ENCODE assay signal across 2 cellular contexts in the genomic region with DNA sequence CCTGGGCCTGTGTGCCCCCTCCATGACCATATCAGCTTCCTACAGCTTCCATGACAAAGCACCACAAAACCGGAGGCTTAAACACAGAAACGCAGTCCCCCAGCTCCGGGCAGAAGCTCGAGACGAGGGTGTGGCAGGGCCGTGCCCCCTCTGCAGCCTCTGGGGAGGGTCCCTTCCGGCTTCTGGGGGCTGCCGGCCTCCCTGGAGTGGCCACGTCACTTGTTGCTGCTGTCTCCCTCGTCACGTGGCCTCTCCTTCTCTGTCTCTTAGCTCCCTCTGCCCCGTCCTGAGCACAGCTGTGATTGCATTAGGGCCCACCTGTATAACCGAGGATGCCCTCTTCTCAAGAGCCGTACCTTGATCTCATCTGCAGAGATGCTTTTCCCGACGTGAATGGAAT.
TF ChIP-seq lines count a peak whose summit lies in the region.

No MANE protein-coding gene starts in this region.

TF ChIP-seq in HepG2, 621 proteins besides CTCF, POLR2A, EP300 and RAD21 (continues in another document):
- no peak for TF ChIP-seq ISX (CRISPR knock-in tag; conservative IDR thresholded peaks at IDR 0.05)
- TF ChIP-seq DRAP1 (CRISPR knock-in tag; IDR thresholded peaks at IDR 0.05), result no peak
- no peak for TF ChIP-seq SSRP1 (CRISPR knock-in tag; IDR thresholded peaks at IDR 0.05)
- TF ChIP-seq RFXAP (CRISPR knock-in tag; IDR thresholded peaks at IDR 0.05; ENCODE audit: borderline replicate concordance), result peak; percentile 57; the same call in 1 of the 2 replicates
- TF ChIP-seq, protein P1, sequence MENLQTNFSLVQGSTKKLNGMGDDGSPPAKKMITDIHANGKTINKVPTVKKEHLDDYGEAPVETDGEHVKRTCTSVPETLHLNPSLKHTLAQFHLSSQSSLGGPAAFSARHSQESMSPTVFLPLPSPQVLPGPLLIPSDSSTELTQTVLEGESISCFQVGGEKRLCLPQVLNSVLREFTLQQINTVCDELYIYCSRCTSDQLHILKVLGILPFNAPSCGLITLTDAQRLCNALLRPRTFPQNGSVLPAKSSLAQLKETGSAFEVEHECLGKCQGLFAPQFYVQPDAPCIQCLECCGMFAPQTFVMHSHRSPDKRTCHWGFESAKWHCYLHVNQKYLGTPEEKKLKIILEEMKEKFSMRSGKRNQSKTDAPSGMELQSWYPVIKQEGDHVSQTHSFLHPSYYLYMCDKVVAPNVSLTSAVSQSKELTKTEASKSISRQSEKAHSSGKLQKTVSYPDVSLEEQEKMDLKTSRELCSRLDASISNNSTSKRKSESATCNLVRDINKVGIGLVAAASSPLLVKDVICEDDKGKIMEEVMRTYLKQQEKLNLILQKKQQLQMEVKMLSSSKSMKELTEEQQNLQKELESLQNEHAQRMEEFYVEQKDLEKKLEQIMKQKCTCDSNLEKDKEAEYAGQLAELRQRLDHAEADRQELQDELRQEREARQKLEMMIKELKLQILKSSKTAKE (CRISPR knock-in tag; IDR thresholded peaks at IDR 0.05; ENCODE audit: borderline replicate concordance), result no peak
- TF ChIP-seq, protein P2, sequence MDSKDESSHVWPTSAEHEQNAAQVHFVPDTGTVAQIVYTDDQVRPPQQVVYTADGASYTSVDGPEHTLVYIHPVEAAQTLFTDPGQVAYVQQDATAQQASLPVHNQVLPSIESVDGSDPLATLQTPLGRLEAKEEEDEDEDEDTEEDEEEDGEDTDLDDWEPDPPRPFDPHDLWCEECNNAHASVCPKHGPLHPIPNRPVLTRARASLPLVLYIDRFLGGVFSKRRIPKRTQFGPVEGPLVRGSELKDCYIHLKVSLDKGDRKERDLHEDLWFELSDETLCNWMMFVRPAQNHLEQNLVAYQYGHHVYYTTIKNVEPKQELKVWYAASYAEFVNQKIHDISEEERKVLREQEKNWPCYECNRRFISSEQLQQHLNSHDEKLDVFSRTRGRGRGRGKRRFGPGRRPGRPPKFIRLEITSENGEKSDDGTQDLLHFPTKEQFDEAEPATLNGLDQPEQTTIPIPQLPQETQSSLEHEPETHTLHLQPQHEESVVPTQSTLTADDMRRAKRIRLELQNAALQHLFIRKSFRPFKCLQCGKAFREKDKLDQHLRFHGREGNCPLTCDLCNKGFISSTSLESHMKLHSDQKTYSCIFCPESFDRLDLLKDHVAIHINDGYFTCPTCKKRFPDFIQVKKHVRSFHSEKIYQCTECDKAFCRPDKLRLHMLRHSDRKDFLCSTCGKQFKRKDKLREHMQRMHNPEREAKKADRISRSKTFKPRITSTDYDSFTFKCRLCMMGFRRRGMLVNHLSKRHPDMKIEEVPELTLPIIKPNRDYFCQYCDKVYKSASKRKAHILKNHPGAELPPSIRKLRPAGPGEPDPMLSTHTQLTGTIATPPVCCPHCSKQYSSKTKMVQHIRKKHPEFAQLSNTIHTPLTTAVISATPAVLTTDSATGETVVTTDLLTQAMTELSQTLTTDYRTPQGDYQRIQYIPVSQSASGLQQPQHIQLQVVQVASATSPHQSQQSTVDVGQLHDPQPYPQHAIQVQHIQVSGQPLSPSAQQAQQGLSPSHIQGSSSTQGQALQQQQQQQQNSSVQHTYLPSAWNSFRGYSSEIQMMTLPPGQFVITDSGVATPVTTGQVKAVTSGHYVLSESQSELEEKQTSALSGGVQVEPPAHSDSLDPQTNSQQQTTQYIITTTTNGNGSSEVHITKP (CRISPR knock-in tag; IDR thresholded peaks at IDR 0.05; ENCODE audit: low read depth), result no peak
- TF ChIP-seq CREB1 (IDR thresholded peaks at IDR 0.05), result peak; percentile 68; the same call in 1 of the 2 replicates
- no peak for TF ChIP-seq CREB1 (CRISPR knock-in tag; IDR thresholded peaks at IDR 0.05)
- TF ChIP-seq, protein P3, sequence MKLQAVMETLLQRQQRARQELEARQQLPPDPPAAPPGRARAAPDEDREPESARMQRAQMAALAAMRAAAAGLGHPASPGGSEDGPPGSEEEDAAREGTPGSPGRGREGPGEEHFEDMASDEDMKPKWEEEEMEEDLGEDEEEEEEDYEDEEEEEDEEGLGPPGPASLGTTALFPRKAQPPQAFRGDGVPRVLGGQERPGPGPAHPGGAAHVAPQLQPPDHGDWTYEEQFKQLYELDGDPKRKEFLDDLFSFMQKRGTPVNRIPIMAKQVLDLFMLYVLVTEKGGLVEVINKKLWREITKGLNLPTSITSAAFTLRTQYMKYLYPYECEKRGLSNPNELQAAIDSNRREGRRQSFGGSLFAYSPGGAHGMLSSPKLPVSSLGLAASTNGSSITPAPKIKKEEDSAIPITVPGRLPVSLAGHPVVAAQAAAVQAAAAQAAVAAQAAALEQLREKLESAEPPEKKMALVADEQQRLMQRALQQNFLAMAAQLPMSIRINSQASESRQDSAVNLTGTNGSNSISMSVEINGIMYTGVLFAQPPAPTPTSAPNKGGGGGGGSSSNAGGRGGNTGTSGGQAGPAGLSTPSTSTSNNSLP (IDR thresholded peaks at IDR 0.05; ENCODE audit: low read depth, low read length), result no peak
- TF ChIP-seq RARG (CRISPR knock-in tag; IDR thresholded peaks at IDR 0.05; ENCODE audit: low read depth), result no peak
- no peak for TF ChIP-seq ZNF724P (CRISPR knock-in tag; IDR thresholded peaks at IDR 0.05; ENCODE audit: borderline replicate concordance)
- no peak for TF ChIP-seq ZNF260 (CRISPR knock-in tag; IDR thresholded peaks at IDR 0.05; ENCODE audit: borderline replicate concordance, low read depth)
- TF ChIP-seq GABPA (IDR thresholded peaks at IDR 0.05; ENCODE audit: low read depth, low read length), result no peak
- TF ChIP-seq GABPA (CRISPR knock-in tag; IDR thresholded peaks at IDR 0.05; ENCODE audit: low read depth), result no peak
- no peak for TF ChIP-seq POGK (CRISPR knock-in tag; conservative IDR thresholded peaks at IDR 0.05)
- TF ChIP-seq ARNT2 (CRISPR knock-in tag; IDR thresholded peaks at IDR 0.05; ENCODE audit: low read depth), result no peak

TF ChIP-seq in IMR-90, 13 proteins besides CTCF, POLR2A, EP300 and RAD21:
- TF ChIP-seq CEBPB (IDR thresholded peaks at IDR 0.05; ENCODE audit: low read depth, low read length), result no peak
- no peak for TF ChIP-seq ELK1 (IDR thresholded peaks at IDR 0.05; ENCODE audit: borderline replicate concordance, low read depth, low read length)
- no peak for TF ChIP-seq MXI1 (IDR thresholded peaks at IDR 0.05; ENCODE audit: borderline replicate concordance, low read depth, low read length)
- no peak for TF ChIP-seq NFE2L2 (IDR thresholded peaks at IDR 0.05; ENCODE audit: low read depth, low read length)
- TF ChIP-seq RCOR1 (IDR thresholded peaks at IDR 0.05; ENCODE audit: insufficient replicate concordance, low read length), result no peak
- no peak for TF ChIP-seq BHLHE40 (IDR thresholded peaks at IDR 0.05; ENCODE audit: low read depth, low read length)
- no peak for TF ChIP-seq SMC3 (IDR thresholded peaks at IDR 0.05; ENCODE audit: low read depth, low read length)
- TF ChIP-seq RFX5 (IDR thresholded peaks at IDR 0.05; ENCODE audit: low read depth, low read length), result no peak
- TF ChIP-seq MAFK (IDR thresholded peaks at IDR 0.05; ENCODE audit: low read depth, low read length), result no peak
- no peak for TF ChIP-seq CHD1 (IDR thresholded peaks at IDR 0.05; ENCODE audit: low read depth, low read length)
- no peak for TF ChIP-seq MAZ (IDR thresholded peaks at IDR 0.05; ENCODE audit: borderline replicate concordance, low read depth, low read length)
- no peak for TF ChIP-seq FOS (IDR thresholded peaks at IDR 0.05; ENCODE audit: low read depth, low read length)
- TF ChIP-seq USF2 (IDR thresholded peaks at IDR 0.05; ENCODE audit: low read depth, low read length), result no peak
